ENCODE assay signal across 8 cellular contexts in genomic region chr13:25301347-25302113, GRCh38. TPM values are rescaled to one million over a fixed set of nuclear protein-coding genes. Genes with fewer than 3 reads are reported as not detected.
DNase-seq lines count a peak whose midpoint lies in the region; ATAC-seq, FAIRE-seq and TF ChIP-seq lines count a peak whose summit lies in the region.

NUP58 (plus strand) TSS chr13:25301625; CDS start chr13:25301774, 149 bp downstream.

- H3K79me2 ChIP-seq in Loucy (ENCODE audit: insufficient read depth, low read length): peaks cover 56% of the 10 kb centered on the region

- peaks cover 0 to 17% (median 5%) of the 10 kb centered on the region in 5 donors for H3K27me3 Mint-ChIP-seq in naive thymus-derived CD8-positive, alpha-beta T cell

- TF ChIP-seq CTCF in Loucy (conservative IDR thresholded peaks at IDR 0.05; ENCODE audit: low read length) (no peak), fibroblast of mammary gland (conservative IDR thresholded peaks at IDR 0.05; ENCODE audit: control insufficient read depth, insufficient read depth, low read depth, low read length) (no peak)

- peak; percentile 96 to 97 for ATAC-seq in naive thymus-derived CD8-positive, alpha-beta T cell

- H3K27ac Mint-ChIP-seq in naive thymus-derived CD8-positive, alpha-beta T cell: peak within 1 kb of the TSS; percentile 91 to 98 (median 96)

- peak; percentile 94 for DNase-seq in EL
- peak; percentile 55 for DNase-seq in H54 (ENCODE audit: insufficient read length, low spot score)
- DNase-seq in activated T-helper 9 cell treated with anti-CD3 and anti-CD28 coated beads, Interleukin-2, amount 50 U/mL, for 16 hours (ENCODE audit: low read depth): peak; percentile 91
- DNase-seq in fibroblast of mammary gland (ENCODE audit: low read depth): peak; percentile 94
- peak; percentile 86 to 95 (median 92) for DNase-seq in naive thymus-derived CD8-positive, alpha-beta T cell
- DNase-seq in stimulated activated naive CD4-positive, alpha-beta T cell (lab: John Stamatoyannopoulos, UW): peak; percentile 88 to 92 (median 91)

- H3K9me3 Mint-ChIP-seq in naive thymus-derived CD8-positive, alpha-beta T cell: no peaks in the 10 kb centered on the region

- H3K27me3 ChIP-seq in Loucy (ENCODE audit: insufficient read depth, low read length, poor library complexity, severe bottlenecking): no peaks in the 10 kb centered on the region

- no peaks in the 10 kb centered on the region for H3K36me3 ChIP-seq in Loucy (ENCODE audit: insufficient read depth, low read length)

- peaks cover 32% of the 10 kb centered on the region for H3K4me1 ChIP-seq in Loucy (ENCODE audit: insufficient read depth, low read length, poor library complexity, severe bottlenecking)

- H3K4me1 Mint-ChIP-seq in naive thymus-derived CD8-positive, alpha-beta T cell: peaks cover 13 to 41% (median 38%) of the 10 kb centered on the region in 4 donors

- peak within 1 kb of the TSS; percentile 88 for H2AFZ ChIP-seq in Loucy (ENCODE audit: low read length)

- H4K20me1 ChIP-seq in Loucy (ENCODE audit: insufficient read depth, low read length, poor library complexity, severe bottlenecking): peaks cover 47% of the 10 kb centered on the region

- H3K4me2 ChIP-seq in Loucy (ENCODE audit: low read depth, low read length, poor library complexity, severe bottlenecking): peak within 1 kb of the TSS; percentile 91

- H3K4me3 Mint-ChIP-seq in naive thymus-derived CD8-positive, alpha-beta T cell: peak within 1 kb of the TSS; percentile 88 to 96 (median 91)

- peak; percentile 95 for TF ChIP-seq POLR2A in H54 (IDR thresholded peaks at IDR 0.05; ENCODE audit: low read depth, low read length)
- TF ChIP-seq POLR2A in Raji (IDR thresholded peaks at IDR 0.05; ENCODE audit: insufficient read depth, low read depth, low read length): peak; percentile 95

- H3K9me2 ChIP-seq in Loucy (replicated peaks; ENCODE audit: low read depth, low read length): no peaks in the 10 kb centered on the region

- FAIRE-seq in H54 (lab: Jason Lieb, UNC): peak; percentile 86

- no peaks in the 10 kb centered on the region for H3F3A ChIP-seq in Loucy (ENCODE audit: low read depth)

- H3K9ac ChIP-seq in Loucy (ENCODE audit: low read depth, low read length, poor library complexity, severe bottlenecking): peak within 1 kb of the TSS; percentile 94

- H3K36me3 Mint-ChIP-seq in naive thymus-derived CD8-positive, alpha-beta T cell: peaks cover 0 to 11% (median 5%) of the 10 kb centered on the region in 3 donors

- POLR2A ChIA-PET in naive thymus-derived CD8-positive, alpha-beta T cell (lab: Charles Lee): interaction anchor here (1.0 kb wide), 1 partner anchor 12 kb away, joined by 3 read pairs; no protein-coding TSS in a partner anchor

- H3K4me3 ChIP-seq in Loucy (ENCODE audit: low read length, poor library complexity, severe bottlenecking): peak within 1 kb of the TSS; percentile 88
- H3K4me3 ChIP-seq in fibroblast of mammary gland (ENCODE audit: control insufficient read depth, low read depth, low read length): peak within 1 kb of the TSS; percentile 78

- no peaks in the 10 kb centered on the region for H3K9me3 ChIP-seq in Loucy (ENCODE audit: insufficient read depth, low read depth, low read length)

RNA-seq across cellular contexts. Expression of gene NUP58, which starts in this region (rescaled TPM):
- 10 to 100 TPM; 39.5 to 39.8 TPM for total RNA-seq in naive thymus-derived CD8-positive, alpha-beta T cell
- 10 to 100 TPM; 12.6 to 14.1 (median 13.6) TPM for polyA plus RNA-seq in naive thymus-derived CD8-positive, alpha-beta T cell

Comparison
In these comparisons a context has a peak if more than half of its experiments do, and no peak if none do; other contexts are left out.
1. Peak in every context shown above with its lines: DNase-seq, ATAC-seq and H3K4me3 ChIP-seq.